Comparison of ENCODE assay signal across 8 cellular contexts in genomic region chr11:119337581-119338317, GRCh38. TPM values are rescaled to one million over a fixed set of nuclear protein-coding genes. Genes with fewer than 3 reads are reported as not detected.
DNase-seq lines count a peak whose midpoint lies in the region; ATAC-seq, FAIRE-seq and TF ChIP-seq lines count a peak whose summit lies in the region.

No MANE protein-coding gene starts in this region.

- peaks cover 28% of the 10 kb centered on the region for H3K27me3 ChIP-seq in CD8-positive, alpha-beta T cell (ENCODE audit: insufficient read depth, low read length)

- in situ Hi-C loops in G401 (cut with HindIII; ENCODE audit: low sequenced_read_pairs): no loop called here

- H3K4me1 ChIP-seq in CD8-positive, alpha-beta T cell (ENCODE audit: insufficient read depth, low read length): peaks cover 27% of the 10 kb centered on the region

- H3K9me3 ChIP-seq in CD8-positive, alpha-beta T cell (ENCODE audit: low read length): no peaks in the 10 kb centered on the region

- H3K4me3 ChIP-seq in fibroblast of the aortic adventitia (ENCODE audit: low read depth, low read length) (peak overlapping the region; percentile 33), retinal pigment epithelial cell (ENCODE audit: low read length) (peak overlapping the region; percentile 72)
- no peak overlapping the region for H3K4me3 ChIP-seq in CD8-positive, alpha-beta T cell (ENCODE audit: low read depth, low read length)

- peaks cover 25% of the 10 kb centered on the region for H3K36me3 Mint-ChIP-seq in CD8-positive, alpha-beta T cell

- H3K27ac Mint-ChIP-seq in CD8-positive, alpha-beta T cell: no peak overlapping the region

- H3K4me3 Mint-ChIP-seq in CD8-positive, alpha-beta T cell: no peak overlapping the region

- FAIRE-seq in RCC 7860 (lab: Jason Lieb, UNC): no peak

- H3K27ac ChIP-seq in CD8-positive, alpha-beta T cell (ENCODE audit: low read depth, low read length): no peak overlapping the region

- POLR2A ChIA-PET in CD8-positive, alpha-beta T cell (lab: Charles Lee): interaction anchor here (1.3 kb wide), 1 partner anchor 16 kb away, joined by 3 read pairs; no protein-coding TSS in a partner anchor

- intact Hi-C loops in CD8-positive, alpha-beta T cell (cut with DNase I, micrococcal nuclease): loop anchor here in 1 of 2 experiments (1.0 kb wide), 1 partner anchor 44 kb away; the partner anchor contains the start of gene USP2

- H3K27me3 Mint-ChIP-seq in CD8-positive, alpha-beta T cell (ENCODE audit: low read depth): peaks cover 23% of the 10 kb centered on the region

- no peak for ATAC-seq in CD8-positive, alpha-beta T cell
- no peak for ATAC-seq in GM18870 (IDR thresholded peaks at IDR 0.05; ENCODE audit: unreplicated experiment)

- CTCF ChIA-PET in CD8-positive, alpha-beta T cell (lab: Charles Lee): interaction anchor here (0.6 to 8.0 kb wide), 22 partner anchors 8 to 275 kb away, joined by 3 to 103 read pairs (median 4); partner anchors contain the start of genes CBL, MFRP, USP2 and VPS11

- no peaks in the 10 kb centered on the region for H3K36me3 ChIP-seq in CD8-positive, alpha-beta T cell (ENCODE audit: insufficient read depth, low read length)

- peaks cover 35% of the 10 kb centered on the region for H3K4me1 Mint-ChIP-seq in CD8-positive, alpha-beta T cell (ENCODE audit: low read depth)

- DNase-seq in G401 (ENCODE audit: low spot score) (peak; percentile 48), RCC 7860 (ENCODE audit: low spot score) (peak; percentile 8), fibroblast of the aortic adventitia (ENCODE audit: low read depth) (no peak), retinal pigment epithelial cell (ENCODE audit: low read depth) (no peak), GM10266 (ENCODE audit: extremely low spot score) (no peak)
- no peak for DNase-seq in CD8-positive, alpha-beta T cell
- DNase-seq in stimulated activated CD4-positive, alpha-beta T cell treated with anti-CD3 and anti-CD28 coated beads, Interleukin-4, amount 100 ng/mL, for 4 hours: no peak

- no peak for TF ChIP-seq CTCF in fibroblast of the aortic adventitia (IDR thresholded peaks at IDR 0.05; ENCODE audit: insufficient read depth, low read length)
- no peak for TF ChIP-seq CTCF in retinal pigment epithelial cell (conservative IDR thresholded peaks at IDR 0.05; ENCODE audit: low read depth, low read length)
- TF ChIP-seq CTCF in CD8-positive, alpha-beta T cell (IDR thresholded peaks at IDR 0.05): no peak
- TF ChIP-seq CTCF in GM10266 (IDR thresholded peaks at IDR 0.05; ENCODE audit: control insufficient read depth, insufficient read depth, low read depth, missing control alignments): no peak

- no peaks in the 10 kb centered on the region for H3K9me3 Mint-ChIP-seq in CD8-positive, alpha-beta T cell

RNA-seq across cellular contexts. Expression of gene C1QTNF5, which starts 2.9 kb away (rescaled TPM):
- total RNA-seq in G401 (2014; rRNA removed; shearing (Covaris generic)): 0.17 and 1.0 TPM in 2 replicates
- 5.3 and 90.8 TPM in 2 replicates for total RNA-seq in fibroblast of the aortic adventitia (ENCODE audit: low replicate concordance)
- not detected for total RNA-seq in CD8-positive, alpha-beta T cell

RNA-seq across cellular contexts. Expression of gene RNF26, which starts 3.4 kb away (rescaled TPM):
- total RNA-seq in G401 (2014; rRNA removed; shearing (Covaris generic)): 19.3 and 19.9 TPM in 2 replicates
- total RNA-seq in fibroblast of the aortic adventitia (ENCODE audit: low replicate concordance): 4.7 and 7.1 TPM in 2 replicates
- total RNA-seq in CD8-positive, alpha-beta T cell: 10 to 100 TPM; 20.9 TPM

RNA-seq across cellular contexts. Expression of gene MFRP, which starts 8.8 kb away (rescaled TPM):
- 0.25 and 7.3 TPM in 2 replicates for total RNA-seq in G401 (2014; rRNA removed; shearing (Covaris generic))
- 0.08 TPM in 1 of 2 replicates, not detected in the other for total RNA-seq in fibroblast of the aortic adventitia (ENCODE audit: low replicate concordance)
- not detected for total RNA-seq in CD8-positive, alpha-beta T cell

RNA-seq across cellular contexts. Expression of gene MCAM, which starts 20.8 kb away (rescaled TPM):
- 77.2 and 90.3 TPM in 2 replicates for total RNA-seq in G401 (2014; rRNA removed; shearing (Covaris generic))
- total RNA-seq in fibroblast of the aortic adventitia (ENCODE audit: low replicate concordance): 2.2 and 52.1 TPM in 2 replicates
- total RNA-seq in CD8-positive, alpha-beta T cell: 10 to 100 TPM; 16.1 to 18.3 TPM

RNA-seq across cellular contexts. Expression of gene USP2, which starts 43.7 kb away (rescaled TPM):
- total RNA-seq in G401 (2014; rRNA removed; shearing (Covaris generic)): 0.75 and 1.8 TPM in 2 replicates
- 0.36 TPM in 1 of 2 replicates, not detected in the other for total RNA-seq in fibroblast of the aortic adventitia (ENCODE audit: low replicate concordance)
- 1 to 10 TPM; 3.4 to 5.9 TPM for total RNA-seq in CD8-positive, alpha-beta T cell

Comparison
In these comparisons a context has a peak if more than half of its experiments do, and no peak if none do; other contexts are left out.
1. DNase-seq: peak in G401 (single experiment) and RCC 7860 (single experiment); none in fibroblast of the aortic adventitia (single experiment), retinal pigment epithelial cell (single experiment), CD8-positive, alpha-beta T cell (0 of 7), stimulated activated CD4-positive, alpha-beta T cell treated with anti-CD3 and anti-CD28 coated beads, Interleukin-4, amount 100 ng/mL, for 4 hours (0 of 2) and GM10266 (single experiment).